ENCODE assay signal across 1 cellular context in genomic region chr4:7565483-7565882, GRCh38.
TF ChIP-seq lines count a peak whose summit lies in the region.

No MANE protein-coding gene starts in this region.

TF ChIP-seq in HepG2, 621 proteins besides CTCF, POLR2A, EP300 and RAD21 (continued from another document):
- 0 out of 2 replicates have a peak, but pooled peaks have one; percentile 1 for TF ChIP-seq ZBTB40 (IDR thresholded peaks at IDR 0.05)
- no peak for TF ChIP-seq ZBTB40 (CRISPR knock-in tag; IDR thresholded peaks at IDR 0.05)
- TF ChIP-seq MAFG (CRISPR knock-in tag; IDR thresholded peaks at IDR 0.05) = no peak
- TF ChIP-seq ZNF577 (CRISPR knock-in tag; IDR thresholded peaks at IDR 0.05; ENCODE audit: borderline replicate concordance, low read depth) = no peak
- TF ChIP-seq, protein P1, sequence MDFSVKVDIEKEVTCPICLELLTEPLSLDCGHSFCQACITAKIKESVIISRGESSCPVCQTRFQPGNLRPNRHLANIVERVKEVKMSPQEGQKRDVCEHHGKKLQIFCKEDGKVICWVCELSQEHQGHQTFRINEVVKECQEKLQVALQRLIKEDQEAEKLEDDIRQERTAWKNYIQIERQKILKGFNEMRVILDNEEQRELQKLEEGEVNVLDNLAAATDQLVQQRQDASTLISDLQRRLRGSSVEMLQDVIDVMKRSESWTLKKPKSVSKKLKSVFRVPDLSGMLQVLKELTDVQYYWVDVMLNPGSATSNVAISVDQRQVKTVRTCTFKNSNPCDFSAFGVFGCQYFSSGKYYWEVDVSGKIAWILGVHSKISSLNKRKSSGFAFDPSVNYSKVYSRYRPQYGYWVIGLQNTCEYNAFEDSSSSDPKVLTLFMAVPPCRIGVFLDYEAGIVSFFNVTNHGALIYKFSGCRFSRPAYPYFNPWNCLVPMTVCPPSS (IDR thresholded peaks at IDR 0.05) = 0 out of 2 replicates have a peak, but pooled peaks have one; percentile 23
- no peak for TF ChIP-seq ZNF264 (CRISPR knock-in tag; IDR thresholded peaks at IDR 0.05)
- no peak for TF ChIP-seq ATRX (CRISPR knock-in tag; IDR thresholded peaks at IDR 0.05; ENCODE audit: borderline replicate concordance)
- TF ChIP-seq, protein P2, sequence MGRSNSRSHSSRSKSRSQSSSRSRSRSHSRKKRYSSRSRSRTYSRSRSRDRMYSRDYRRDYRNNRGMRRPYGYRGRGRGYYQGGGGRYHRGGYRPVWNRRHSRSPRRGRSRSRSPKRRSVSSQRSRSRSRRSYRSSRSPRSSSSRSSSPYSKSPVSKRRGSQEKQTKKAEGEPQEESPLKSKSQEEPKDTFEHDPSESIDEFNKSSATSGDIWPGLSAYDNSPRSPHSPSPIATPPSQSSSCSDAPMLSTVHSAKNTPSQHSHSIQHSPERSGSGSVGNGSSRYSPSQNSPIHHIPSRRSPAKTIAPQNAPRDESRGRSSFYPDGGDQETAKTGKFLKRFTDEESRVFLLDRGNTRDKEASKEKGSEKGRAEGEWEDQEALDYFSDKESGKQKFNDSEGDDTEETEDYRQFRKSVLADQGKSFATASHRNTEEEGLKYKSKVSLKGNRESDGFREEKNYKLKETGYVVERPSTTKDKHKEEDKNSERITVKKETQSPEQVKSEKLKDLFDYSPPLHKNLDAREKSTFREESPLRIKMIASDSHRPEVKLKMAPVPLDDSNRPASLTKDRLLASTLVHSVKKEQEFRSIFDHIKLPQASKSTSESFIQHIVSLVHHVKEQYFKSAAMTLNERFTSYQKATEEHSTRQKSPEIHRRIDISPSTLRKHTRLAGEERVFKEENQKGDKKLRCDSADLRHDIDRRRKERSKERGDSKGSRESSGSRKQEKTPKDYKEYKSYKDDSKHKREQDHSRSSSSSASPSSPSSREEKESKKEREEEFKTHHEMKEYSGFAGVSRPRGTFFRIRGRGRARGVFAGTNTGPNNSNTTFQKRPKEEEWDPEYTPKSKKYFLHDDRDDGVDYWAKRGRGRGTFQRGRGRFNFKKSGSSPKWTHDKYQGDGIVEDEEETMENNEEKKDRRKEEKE (IDR thresholded peaks at IDR 0.05) = no peak
